ENCODE assay signal across 29 cellular contexts in the genomic region with DNA sequence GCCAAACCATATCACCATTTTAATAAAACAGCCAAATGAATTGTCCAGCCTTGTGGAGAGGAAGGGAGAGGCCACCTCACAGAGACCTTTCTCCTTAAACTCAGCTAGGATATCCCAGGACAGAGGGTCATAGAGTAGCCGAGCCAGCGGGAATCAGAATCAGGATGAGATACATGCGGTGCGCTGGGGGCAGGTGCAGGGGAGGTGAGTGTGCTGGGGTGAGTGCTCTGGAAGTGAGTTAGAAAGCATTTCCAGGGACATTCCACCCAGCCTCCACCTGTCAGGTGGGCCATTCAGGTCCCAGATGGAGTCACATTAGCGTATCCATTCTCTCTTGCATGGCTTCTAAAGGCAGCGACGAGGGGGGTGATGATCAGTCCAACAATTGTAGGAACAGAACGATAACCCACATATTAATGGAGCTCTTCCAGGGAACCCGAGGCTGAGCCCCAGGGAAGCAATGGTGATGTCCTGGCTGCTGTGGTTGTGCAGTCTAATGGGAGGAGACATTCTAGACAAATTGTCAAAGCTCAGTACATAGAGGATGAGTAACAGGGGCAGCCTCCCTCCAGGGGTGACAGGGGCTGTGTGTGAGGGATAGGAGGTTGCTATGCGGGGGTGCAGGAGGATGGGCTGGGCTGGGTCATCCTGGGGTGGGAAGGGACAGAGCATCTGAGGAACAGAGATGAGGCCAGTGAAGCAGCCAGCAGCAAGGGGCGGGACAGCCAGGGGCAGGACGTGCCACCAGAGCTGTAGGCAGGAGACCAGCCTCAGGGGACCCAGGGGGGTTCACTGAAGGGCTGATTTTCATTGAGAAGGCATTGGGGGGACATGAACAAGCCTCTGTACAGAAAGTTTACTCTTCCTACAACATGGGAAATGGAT.
DNase-seq lines count a peak whose midpoint lies in the region; ATAC-seq and TF ChIP-seq lines count a peak whose summit lies in the region.
"Had no signal": no experiment of that assay in that cellular context is flagged by ENCODE, and none has a peak within 500 bp of the region (broad histone marks: within the 10 kb centered on the region; RNA-seq: fewer than 3 reads in every experiment).

No MANE protein-coding gene starts in this region.

- no peak overlapping the region for H3K4me3 ChIP-seq in brain microvascular endothelial cell (ENCODE audit: low read depth, low read length)
- H3K4me3 ChIP-seq: MG63, tibial nerve had no signal

- H3K36me3 Mint-ChIP-seq in activated naive CD4-positive, alpha-beta T cell treated with anti-CD3 and anti-CD28 coated beads, Interleukin-2, amount 50 U/mL, for 72 hours: peaks cover 9 to 21% of the 10 kb centered on the region in 2 donors
- H3K36me3 Mint-ChIP-seq in activated CD8-positive, alpha-beta memory T cell treated with anti-CD3 and anti-CD28 coated beads, Interleukin-2, amount 10 ng/mL, durations not matched to agents 7 days and 5 days: no peaks in the 10 kb centered on the region
- peaks cover 0 to 2% of the 10 kb centered on the region in 2 donors for H3K36me3 Mint-ChIP-seq in stimulated activated naive B cell treated with anti-CD40 and anti-IgM and Interleukin-4, amounts not matched to agents 10 μg/mL and 1 μg/mL and 100 μg/mL, for 72 hours
- H3K36me3 Mint-ChIP-seq: CD8-positive, alpha-beta T cell had no signal

- H3K4me3 Mint-ChIP-seq in activated CD8-positive, alpha-beta memory T cell treated with anti-CD3 and anti-CD28 coated beads, Interleukin-2, amount 10 ng/mL, durations not matched to agents 7 days and 5 days: no peak overlapping the region
- H3K4me3 Mint-ChIP-seq in stimulated activated naive B cell treated with anti-CD40 and anti-IgM and Interleukin-4, amounts not matched to agents 10 μg/mL and 1 μg/mL and 100 μg/mL, for 72 hours: no peak overlapping the region
- H3K4me3 Mint-ChIP-seq: activated CD4-positive, alpha-beta memory T cell treated with anti-CD3 and anti-CD28 coated beads, Interleukin-2, amount 10 ng/mL, durations not matched to agents 7 days and 5 days; CD8-positive, alpha-beta T cell; nephron progenitor cell had no signal

- no peak for ATAC-seq in activated naive CD4-positive, alpha-beta T cell treated with anti-CD3 and anti-CD28 coated beads, Interleukin-2, amount 50 U/mL, for 72 hours
- ATAC-seq in activated CD8-positive, alpha-beta memory T cell treated with anti-CD3 and anti-CD28 coated beads, Interleukin-2, amount 10 ng/mL, durations not matched to agents 7 days and 5 days: no peak
- ATAC-seq in stimulated activated naive B cell treated with anti-CD40 and anti-IgM and Interleukin-4, amounts not matched to agents 10 μg/mL and 1 μg/mL and 100 μg/mL, for 72 hours (replicated peaks): no peak
- ATAC-seq in HG03135 (IDR thresholded peaks at IDR 0.05; ENCODE audit: unreplicated experiment): no peak
- ATAC-seq in GM21825 (IDR thresholded peaks at IDR 0.05; ENCODE audit: unreplicated experiment): no peak
- ATAC-seq: CD8-positive, alpha-beta T cell; HCT116; PC-3 had no signal

- peak in 1 of 2 donors; percentile 18 for DNase-seq in activated naive CD4-positive, alpha-beta T cell treated with anti-CD3 and anti-CD28 coated beads, Interleukin-2, amount 50 U/mL, for 72 hours (ENCODE audit: low spot score in 2 of 2)
- DNase-seq in activated naive CD4-positive, alpha-beta T cell (lab: John Stamatoyannopoulos, UW): no peak
- peak; percentile 11 for DNase-seq in activated CD8-positive, alpha-beta memory T cell treated with anti-CD3 and anti-CD28 coated beads, Interleukin-2, amount 10 ng/mL, durations not matched to agents 7 days and 5 days
- DNase-seq in islet precursor cell (peak; percentile 31), brain microvascular endothelial cell (no peak)
- DNase-seq in stimulated activated naive B cell treated with anti-CD40 and anti-IgM and Interleukin-4, amounts not matched to agents 10 μg/mL and 1 μg/mL and 100 μg/mL, for 72 hours: no peak
- DNase-seq: activated CD4-positive, alpha-beta memory T cell treated with anti-CD3 and anti-CD28 coated beads, Interleukin-2, amount 10 ng/mL, durations not matched to agents 7 days and 5 days; activated CD4-positive, CD25-positive, alpha-beta regulatory T cell; amniotic stem cell; BE2C; hippocampal formation; MG63; NCI-H1105 treated with DMSO at 0.1 percent for 48 hours; NCI-H1930; NCI-H2227 treated with DMSO at 0.1 percent for 48 hours; NCI-H526 treated with DMSO at 0.1 percent for 48 hours; nephron progenitor cell; NK-92 treated with Interleukin-12 subunit alpha and Interleukin-12 subunit beta, amount 100 ng/mL, for 24 hours; PC-3; small intestine; stimulated activated CD4-positive, alpha-beta T cell treated with anti-CD3 and anti-CD28 coated beads, Interleukin-1b, Interleukin-23, amount 100 ng/mL, for 48 hours; T-helper 1 cell had no signal

- no peaks in the 10 kb centered on the region for H3K36me3 ChIP-seq in brain microvascular endothelial cell (replicated peaks)
- H3K36me3 ChIP-seq: BE2C, MG63, tibial nerve had no signal

- CTCF ChIA-PET in activated CD8-positive, alpha-beta memory T cell treated with anti-CD3 and anti-CD28 coated beads, Interleukin-2, amount 10 ng/mL, durations not matched to agents 7 days and 5 days (lab: Charles Lee): no interaction called here

- no peaks in the 10 kb centered on the region for H3K4me1 Mint-ChIP-seq in activated CD8-positive, alpha-beta memory T cell treated with anti-CD3 and anti-CD28 coated beads, Interleukin-2, amount 10 ng/mL, durations not matched to agents 7 days and 5 days
- peaks cover 3 to 8% of the 10 kb centered on the region in 2 donors for H3K4me1 Mint-ChIP-seq in stimulated activated naive B cell treated with anti-CD40 and anti-IgM and Interleukin-4, amounts not matched to agents 10 μg/mL and 1 μg/mL and 100 μg/mL, for 72 hours
- H3K4me1 Mint-ChIP-seq: activated CD4-positive, alpha-beta memory T cell treated with anti-CD3 and anti-CD28 coated beads, Interleukin-2, amount 10 ng/mL, durations not matched to agents 7 days and 5 days had no signal

- H3K27me3 ChIP-seq in brain microvascular endothelial cell (replicated peaks): no peaks in the 10 kb centered on the region
- H3K27me3 ChIP-seq: BE2C, MG63, tibial nerve had no signal

- in situ Hi-C loops in brain microvascular endothelial cell (cut with HindIII; ENCODE audit: low pct_ligation_motif_present, low sequenced_read_pairs): no loop called here

- H3K9me3 Mint-ChIP-seq in activated naive CD4-positive, alpha-beta T cell treated with anti-CD3 and anti-CD28 coated beads, Interleukin-2, amount 50 U/mL, for 72 hours: peaks cover 18 to 27% of the 10 kb centered on the region in 2 donors
- no peaks in the 10 kb centered on the region for H3K9me3 Mint-ChIP-seq in activated CD8-positive, alpha-beta memory T cell treated with anti-CD3 and anti-CD28 coated beads, Interleukin-2, amount 10 ng/mL, durations not matched to agents 7 days and 5 days (ENCODE audit: low read depth)
- H3K9me3 Mint-ChIP-seq in stimulated activated naive B cell treated with anti-CD40 and anti-IgM and Interleukin-4, amounts not matched to agents 10 μg/mL and 1 μg/mL and 100 μg/mL, for 72 hours: peaks cover 11% of the 10 kb centered on the region in 2 donors
- H3K9me3 Mint-ChIP-seq: nephron progenitor cell had no signal

- no peak overlapping the region for H3K27ac ChIP-seq in brain microvascular endothelial cell
- H3K27ac ChIP-seq: KMS-11, parathyroid adenoma, tibial nerve had no signal

- no peaks in the 10 kb centered on the region for H3K27me3 Mint-ChIP-seq in activated CD8-positive, alpha-beta memory T cell treated with anti-CD3 and anti-CD28 coated beads, Interleukin-2, amount 10 ng/mL, durations not matched to agents 7 days and 5 days
- peaks cover 0 to 8% of the 10 kb centered on the region in 2 donors for H3K27me3 Mint-ChIP-seq in stimulated activated naive B cell treated with anti-CD40 and anti-IgM and Interleukin-4, amounts not matched to agents 10 μg/mL and 1 μg/mL and 100 μg/mL, for 72 hours

- TF ChIP-seq CTCF in brain microvascular endothelial cell (IDR thresholded peaks at IDR 0.05; ENCODE audit: low read depth, low read length, missing control alignments): no peak

- peak overlapping the region; percentile 81 to 91 for H3K27ac Mint-ChIP-seq in activated naive CD4-positive, alpha-beta T cell treated with anti-CD3 and anti-CD28 coated beads, Interleukin-2, amount 50 U/mL, for 72 hours
- H3K27ac Mint-ChIP-seq in activated CD8-positive, alpha-beta memory T cell treated with anti-CD3 and anti-CD28 coated beads, Interleukin-2, amount 10 ng/mL, durations not matched to agents 7 days and 5 days: no peak overlapping the region
- H3K27ac Mint-ChIP-seq in stimulated activated naive B cell treated with anti-CD40 and anti-IgM and Interleukin-4, amounts not matched to agents 10 μg/mL and 1 μg/mL and 100 μg/mL, for 72 hours: peak overlapping the region; percentile 73
- H3K27ac Mint-ChIP-seq: activated CD4-positive, alpha-beta memory T cell treated with anti-CD3 and anti-CD28 coated beads, Interleukin-2, amount 10 ng/mL, durations not matched to agents 7 days and 5 days; CD8-positive, alpha-beta T cell; nephron progenitor cell had no signal

Comparison
In these comparisons a context has a peak if more than half of its experiments do, and no peak if none do; other contexts are left out.
1. DNase-seq: peak in activated CD8-positive, alpha-beta memory T cell treated with anti-CD3 and anti-CD28 coated beads, Interleukin-2, amount 10 ng/mL, durations not matched to agents 7 days and 5 days (single experiment) and islet precursor cell (single experiment); none in activated naive CD4-positive, alpha-beta T cell (0 of 4), stimulated activated naive B cell treated with anti-CD40 and anti-IgM and Interleukin-4, amounts not matched to agents 10 μg/mL and 1 μg/mL and 100 μg/mL, for 72 hours (single experiment) and brain microvascular endothelial cell (single experiment).